Comparison of ENCODE assay signal across 19 cellular contexts in genomic region chr20:1112908-1113307, GRCh38.
"Had no signal": no experiment of that assay in that cellular context is flagged by ENCODE, and none has a peak within 500 bp of the region (broad histone marks: within the 10 kb centered on the region; RNA-seq: fewer than 3 reads in every experiment).

No MANE protein-coding gene starts in this region.

- DNase-seq: IMR-90; Kasumi-1; MM.1S; NCI-H1092 treated with DMSO at 0.1 percent for 48 hours; NCI-H1436; NCI-H187; NCI-H2029; NCI-H2081 treated with DMSO at 0.1 percent for 48 hours; NCI-H2227 treated with DMSO at 0.1 percent for 48 hours; NCI-H524; NCI-H526 treated with DMSO at 0.1 percent for 48 hours; NCI-H748 treated with DMSO at 0.1 percent for 48 hours; NK-92 treated with Interleukin-12 subunit alpha and Interleukin-12 subunit beta, amount 100 ng/mL, for 24 hours; PC-3; SK-N-SH; SW 1271 had no signal

- H3K9me3 ChIP-seq: SK-N-SH had no signal

- H3K27ac ChIP-seq: KMS-11, RWPE1 had no signal

- H3K9ac ChIP-seq: KMS-11, SK-N-SH had no signal

- ATAC-seq: Panc1, PC-3 had no signal

- H3K4me2 ChIP-seq: KMS-11, SK-N-SH had no signal
